In the genomic region with DNA sequence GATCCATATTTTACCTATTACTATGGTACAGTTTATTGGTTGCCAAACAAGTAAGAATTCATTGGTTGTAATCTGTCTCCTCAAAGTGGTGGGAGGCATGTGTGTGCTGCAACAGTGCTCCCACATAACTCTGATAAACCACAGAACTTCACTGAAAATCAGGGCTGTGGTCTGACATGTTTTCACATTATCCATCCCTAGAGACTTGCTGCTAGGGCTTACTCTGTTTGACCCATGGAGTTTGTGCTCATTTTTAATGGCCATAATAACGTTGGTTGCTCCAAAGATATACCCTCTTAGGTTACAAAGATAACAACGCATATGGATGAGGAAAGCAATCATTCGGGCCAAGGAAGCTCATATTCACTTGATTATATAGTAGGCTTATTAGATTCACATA, we compare ENCODE assay signal across 19 cellular contexts. TPM values are rescaled to one million over a fixed set of nuclear protein-coding genes. Genes with fewer than 3 reads are reported as not detected.
A peak's percentile ranks its signal among the peaks of the same experiment; 100 is the strongest.
DNase-seq lines count a peak whose midpoint lies in the region; ATAC-seq and TF ChIP-seq lines count a peak whose summit lies in the region.
"Had no signal": no experiment of that assay in that cellular context is flagged by ENCODE, and none has a peak within 500 bp of the region (broad histone marks: within the 10 kb centered on the region; RNA-seq: fewer than 3 reads in every experiment).

No MANE protein-coding gene starts in this region.

- no peak overlapping the region for H3K4me3 Mint-ChIP-seq in HFFc6
- H3K4me3 Mint-ChIP-seq in natural killer cell treated with Interleukin-12 subunit alpha and Interleukin-12 subunit beta and Interleukin-15 and Interleukin-18, amount 100 ng/mL, for 72 hours, result no peak overlapping the region

- H3K4me1 ChIP-seq in BLaER1 treated with 17β-estradiol and CSF1 and Interleukin-3, amounts not matched to agents 10 nM and 100 nM, result peaks cover 19 to 45% (median 31%) of the 10 kb centered on the region in 10 experiments
- H3K4me1 ChIP-seq in HEK293 (ENCODE audit: control insufficient read depth, insufficient read depth, low read length) (peaks cover 5% of the 10 kb centered on the region), osteoblast (ENCODE audit: insufficient read depth, low read length) (peaks cover 3% of the 10 kb centered on the region), SJCRH30 (no peaks in the 10 kb centered on the region)

- H3K36me3 ChIP-seq in BLaER1 treated with 17β-estradiol and CSF1 and Interleukin-3, amounts not matched to agents 10 nM and 100 nM, result peaks cover 7 to 32% (median 11%) of the 10 kb centered on the region in 11 experiments; a peak in 21 of 22 replicates
- H3K36me3 ChIP-seq in HEK293 (ENCODE audit: control insufficient read depth in 2 of 2, insufficient read depth in 1 of 2, low read length in 2 of 2) (peaks cover 0 to 29% of the 10 kb centered on the region in 2 experiments; a peak in 1 of 3 replicates), osteoblast (ENCODE audit: insufficient read depth, low read length) (peaks cover 27% of the 10 kb centered on the region), SJCRH30 (peaks cover 3% of the 10 kb centered on the region; the same call in 1 of the 2 replicates)

- no peak overlapping the region for H3K27ac Mint-ChIP-seq in HFFc6
- no peak overlapping the region for H3K27ac Mint-ChIP-seq in natural killer cell treated with Interleukin-12 subunit alpha and Interleukin-12 subunit beta and Interleukin-15 and Interleukin-18, amount 100 ng/mL, for 72 hours

- H3K27ac ChIP-seq in BLaER1 treated with 17β-estradiol and CSF1 and Interleukin-3, amounts not matched to agents 10 nM and 100 nM, result no peak overlapping the region
- H3K27ac ChIP-seq in HEK293 (ENCODE audit: extremely low read depth, low read depth, low read length), result no peak overlapping the region
- no peak overlapping the region for H3K27ac ChIP-seq in osteoblast (ENCODE audit: low read depth, low read length)
- H3K27ac ChIP-seq in SJCRH30, result no peak overlapping the region
- H3K27ac ChIP-seq: RWPE1 had no signal

- no peak overlapping the region for H3K4me3 ChIP-seq in BLaER1 treated with 17β-estradiol and CSF1 and Interleukin-3, amounts not matched to agents 10 nM and 100 nM
- no peak overlapping the region for H3K4me3 ChIP-seq in HEK293 (ENCODE audit: low read depth, low read length)
- H3K4me3 ChIP-seq in osteoblast (ENCODE audit: insufficient read depth, low read length), result no peak overlapping the region
- no peak overlapping the region for H3K4me3 ChIP-seq in SJCRH30

- H4K20me1 ChIP-seq in BLaER1 treated with 17β-estradiol and CSF1 and Interleukin-3, amounts not matched to agents 10 nM and 100 nM, result no peaks in the 10 kb centered on the region
- H4K20me1 ChIP-seq in osteoblast (ENCODE audit: insufficient read depth, low read length), result no peaks in the 10 kb centered on the region

- H3K4me2 ChIP-seq in BLaER1 treated with 17β-estradiol and CSF1 and Interleukin-3, amounts not matched to agents 10 nM and 100 nM, result peak overlapping the region in 9 of 11 experiments; percentile 24 to 65 (median 48); a peak in 16 of 22 replicates
- no peak overlapping the region for H3K4me2 ChIP-seq in osteoblast (ENCODE audit: insufficient read depth, low read length)
- H3K4me2 ChIP-seq: SK-N-SH had no signal

- no peaks in the 10 kb centered on the region for H3K27me3 Mint-ChIP-seq in HFFc6 (ENCODE audit: insufficient read depth)
- no peaks in the 10 kb centered on the region for H3K27me3 Mint-ChIP-seq in natural killer cell treated with Interleukin-12 subunit alpha and Interleukin-12 subunit beta and Interleukin-15 and Interleukin-18, amount 100 ng/mL, for 72 hours

- POLR2A ChIA-PET in HEK293 (lab: Yijun Ruan, JAX), result no interaction called here

- H3K79me2 ChIP-seq in osteoblast (ENCODE audit: insufficient read depth, low read length), result no peaks in the 10 kb centered on the region

- no peak overlapping the region for H3K9ac ChIP-seq in BLaER1 treated with 17β-estradiol and CSF1 and Interleukin-3, amounts not matched to agents 10 nM and 100 nM
- H3K9ac ChIP-seq: SK-N-SH had no signal

- DNase-seq in amniotic epithelial cell (ENCODE audit: low read depth) (peak; percentile 21), osteoblast (ENCODE audit: insufficient read length, low spot score, missing footprints) (peak; percentile 0), SJCRH30 (no peak), HFFc6 (no peak)
- no peak for DNase-seq in natural killer cell treated with Interleukin-12 subunit alpha and Interleukin-12 subunit beta and Interleukin-15 and Interleukin-18, amount 100 ng/mL, for 72 hours (ENCODE audit: low spot score)
- DNase-seq: 8988T, AML-193, DND-41, NCI-H1092 treated with DMSO at 0.1 percent for 48 hours, NCI-H146, NCI-H2029 treated with DMSO at 0.1 percent for 48 hours, NCI-H226, NCI-H510A treated with DMSO at 0.1 percent for 48 hours, NCI-H748 treated with DMSO at 0.1 percent for 48 hours, SHP77 treated with DMSO at 0.1 percent for 48 hours, SK-N-SH had no signal

- H3K27me3 ChIP-seq in BLaER1 treated with 17β-estradiol and CSF1 and Interleukin-3, amounts not matched to agents 10 nM and 100 nM, result no peaks in the 10 kb centered on the region
- H3K27me3 ChIP-seq in osteoblast (ENCODE audit: insufficient read depth, low read length) (no peaks in the 10 kb centered on the region), SJCRH30 (no peaks in the 10 kb centered on the region)

- CTCF ChIA-PET in HEK293 (lab: Yijun Ruan, JAX), result interaction anchor here (1.5 kb wide), 1 partner anchor 11 kb away, joined by 3 read pairs; no protein-coding TSS in a partner anchor

- no peak for ATAC-seq in natural killer cell treated with Interleukin-12 subunit alpha and Interleukin-12 subunit beta and Interleukin-15 and Interleukin-18, amount 100 ng/mL, for 72 hours

- no peaks in the 10 kb centered on the region for H3K4me1 Mint-ChIP-seq in HFFc6 (ENCODE audit: low read depth)
- H3K4me1 Mint-ChIP-seq in natural killer cell treated with Interleukin-12 subunit alpha and Interleukin-12 subunit beta and Interleukin-15 and Interleukin-18, amount 100 ng/mL, for 72 hours (ENCODE audit: low read depth in 2 of 2), result peaks cover 0 to 9% of the 10 kb centered on the region in 2 donors

- TF ChIP-seq CTCF in HEK293 (tag by site-specific recombination; IDR thresholded peaks at IDR 0.05) (no peak), osteoblast (IDR thresholded peaks at IDR 0.05; ENCODE audit: extremely low read depth, low read depth, low read length) (no peak), HFFc6 (IDR thresholded peaks at IDR 0.05) (no peak)

- no peaks in the 10 kb centered on the region for H3K9me3 Mint-ChIP-seq in HFFc6
- no peaks in the 10 kb centered on the region for H3K9me3 Mint-ChIP-seq in natural killer cell treated with Interleukin-12 subunit alpha and Interleukin-12 subunit beta and Interleukin-15 and Interleukin-18, amount 100 ng/mL, for 72 hours

- H2AFZ ChIP-seq in osteoblast (ENCODE audit: low read length), result no peak overlapping the region

- H3K36me3 Mint-ChIP-seq in HFFc6 (ENCODE audit: low read depth), result peaks cover 41% of the 10 kb centered on the region
- peaks cover 4% of the 10 kb centered on the region for H3K36me3 Mint-ChIP-seq in natural killer cell treated with Interleukin-12 subunit alpha and Interleukin-12 subunit beta and Interleukin-15 and Interleukin-18, amount 100 ng/mL, for 72 hours

- H3K9me3 ChIP-seq in BLaER1 treated with 17β-estradiol and CSF1 and Interleukin-3, amounts not matched to agents 10 nM and 100 nM (replicated peaks in 1 of 11), result peaks cover 0 to 17% (median 9%) of the 10 kb centered on the region in 11 experiments; a peak in 13 of 22 replicates
- H3K9me3 ChIP-seq in HEK293 (ENCODE audit: control insufficient read depth, insufficient read depth, low read depth, low read length) (no peaks in the 10 kb centered on the region), osteoblast (ENCODE audit: low read depth, low read length) (no peaks in the 10 kb centered on the region), SJCRH30 (replicated peaks) (no peaks in the 10 kb centered on the region)
- H3K9me3 ChIP-seq: SK-N-SH had no signal

TF ChIP-seq in HEK293, 187 proteins besides CTCF, POLR2A, EP300 and RAD21 (continues in another document):
- TF ChIP-seq TRIM28 (IDR thresholded peaks at IDR 0.05; ENCODE audit: borderline replicate concordance, low read length) (peak; percentile 50; the same call in 1 of the 2 replicates), GFI1B (tag by site-specific recombination; IDR thresholded peaks at IDR 0.05) (peak; percentile 49; the same call in 1 of the 2 replicates), SCRT2 (tag by site-specific recombination; IDR thresholded peaks at IDR 0.05) (no peak), ZNF423 (tag by site-specific recombination; IDR thresholded peaks at IDR 0.05) (peak; percentile 42; the same call in 1 of the 2 replicates), ZNF223 (tag by site-specific recombination; IDR thresholded peaks at IDR 0.05) (no peak), FEZF1 (tag by site-specific recombination; IDR thresholded peaks at IDR 0.05) (peak; percentile 74), KLF16 (tag by site-specific recombination; IDR thresholded peaks at IDR 0.05) (no peak)
- TF ChIP-seq, protein P1, sequence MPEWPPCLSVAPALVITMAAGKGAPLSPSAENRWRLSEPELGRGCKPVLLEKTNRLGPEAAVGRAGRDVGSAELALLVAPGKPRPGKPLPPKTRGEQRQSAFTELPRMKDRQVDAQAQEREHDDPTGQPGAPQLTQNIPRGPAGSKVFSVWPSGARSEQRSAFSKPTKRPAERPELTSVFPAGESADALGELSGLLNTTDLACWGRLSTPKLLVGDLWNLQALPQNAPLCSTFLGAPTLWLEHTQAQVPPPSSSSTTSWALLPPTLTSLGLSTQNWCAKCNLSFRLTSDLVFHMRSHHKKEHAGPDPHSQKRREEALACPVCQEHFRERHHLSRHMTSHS (tag by site-specific recombination; IDR thresholded peaks at IDR 0.05), result no peak
- TF ChIP-seq, protein P2, sequence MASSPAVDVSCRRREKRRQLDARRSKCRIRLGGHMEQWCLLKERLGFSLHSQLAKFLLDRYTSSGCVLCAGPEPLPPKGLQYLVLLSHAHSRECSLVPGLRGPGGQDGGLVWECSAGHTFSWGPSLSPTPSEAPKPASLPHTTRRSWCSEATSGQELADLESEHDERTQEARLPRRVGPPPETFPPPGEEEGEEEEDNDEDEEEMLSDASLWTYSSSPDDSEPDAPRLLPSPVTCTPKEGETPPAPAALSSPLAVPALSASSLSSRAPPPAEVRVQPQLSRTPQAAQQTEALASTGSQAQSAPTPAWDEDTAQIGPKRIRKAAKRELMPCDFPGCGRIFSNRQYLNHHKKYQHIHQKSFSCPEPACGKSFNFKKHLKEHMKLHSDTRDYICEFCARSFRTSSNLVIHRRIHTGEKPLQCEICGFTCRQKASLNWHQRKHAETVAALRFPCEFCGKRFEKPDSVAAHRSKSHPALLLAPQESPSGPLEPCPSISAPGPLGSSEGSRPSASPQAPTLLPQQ (tag by site-specific recombination; IDR thresholded peaks at IDR 0.05), result no peak

RNA-seq across cellular contexts. Expression of a gene that starts 37.0 kb away (rescaled TPM):
- 6.8 and 8.3 TPM in 2 replicates for total RNA-seq in osteoblast
- not detected in 2 replicates for total RNA-seq in SJCRH30 (2014; rRNA removed; shearing (Covaris generic))
- 1 to 10 TPM; 3.0 to 5.3 (median 3.8) TPM for total RNA-seq in HFFc6 (2021; fragmentation: NEBNext Ultra II Directional; extraction: Animal tissue kit (Norgen Biotek cat#: 25700))
- total RNA-seq in natural killer cell treated with Interleukin-12 subunit alpha and Interleukin-12 subunit beta and Interleukin-15 and Interleukin-18, amount 100 ng/mL, for 72 hours, result 1 to 10 TPM; 2.2 to 3.1 TPM

Comparison
In these comparisons a context has a peak if more than half of its experiments do, and no peak if none do; other contexts are left out.
1. DNase-seq: peak in amniotic epithelial cell (single experiment) and osteoblast (single experiment); none in SJCRH30 (0 of 2), HFFc6 (single experiment) and natural killer cell treated with Interleukin-12 subunit alpha and Interleukin-12 subunit beta and Interleukin-15 and Interleukin-18, amount 100 ng/mL, for 72 hours (single experiment).